ENCODE assay signal across 1 cellular context in the genomic region with DNA sequence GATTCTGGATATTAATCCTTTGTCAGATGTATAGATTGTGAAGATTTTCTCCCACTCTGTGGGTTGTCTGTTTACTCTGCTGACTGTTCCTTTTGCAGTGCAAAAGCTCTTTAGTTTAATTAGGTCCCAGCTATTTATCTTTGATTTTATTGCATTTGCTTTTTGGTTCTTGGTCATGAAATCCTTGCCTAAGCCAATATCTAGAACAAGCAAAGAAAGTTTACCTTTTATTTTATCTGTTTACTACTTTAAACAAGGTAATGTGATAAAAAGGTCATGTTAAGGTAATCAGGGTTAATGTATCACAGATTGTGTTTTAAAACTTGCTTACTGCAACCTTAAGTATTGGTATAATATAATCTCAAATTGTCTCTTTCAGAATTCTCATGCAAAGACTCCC.
TF ChIP-seq lines count a peak whose summit lies in the region.

No MANE protein-coding gene starts in this region.

TF ChIP-seq in HEK293, 187 proteins besides CTCF, POLR2A, EP300 and RAD21 (continued from another document):
- TF ChIP-seq, protein P1, sequence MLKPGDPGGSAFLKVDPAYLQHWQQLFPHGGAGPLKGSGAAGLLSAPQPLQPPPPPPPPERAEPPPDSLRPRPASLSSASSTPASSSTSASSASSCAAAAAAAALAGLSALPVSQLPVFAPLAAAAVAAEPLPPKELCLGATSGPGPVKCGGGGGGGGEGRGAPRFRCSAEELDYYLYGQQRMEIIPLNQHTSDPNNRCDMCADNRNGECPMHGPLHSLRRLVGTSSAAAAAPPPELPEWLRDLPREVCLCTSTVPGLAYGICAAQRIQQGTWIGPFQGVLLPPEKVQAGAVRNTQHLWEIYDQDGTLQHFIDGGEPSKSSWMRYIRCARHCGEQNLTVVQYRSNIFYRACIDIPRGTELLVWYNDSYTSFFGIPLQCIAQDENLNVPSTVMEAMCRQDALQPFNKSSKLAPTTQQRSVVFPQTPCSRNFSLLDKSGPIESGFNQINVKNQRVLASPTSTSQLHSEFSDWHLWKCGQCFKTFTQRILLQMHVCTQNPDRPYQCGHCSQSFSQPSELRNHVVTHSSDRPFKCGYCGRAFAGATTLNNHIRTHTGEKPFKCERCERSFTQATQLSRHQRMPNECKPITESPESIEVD (tag by site-specific recombination; IDR thresholded peaks at IDR 0.05), result 0 out of 2 replicates have a peak, but pooled peaks have one; percentile 15
